1 cellular context compared by ENCODE assay signal in genomic region chr2:112645396-112646101, GRCh38.
TF ChIP-seq lines count a peak whose summit lies in the region.

Gene SLC20A1 (plus strand): TSS chr2:112645939. CDS start chr2:112646829, 890 bp downstream.

TF ChIP-seq in HepG2, 621 proteins besides CTCF, POLR2A, EP300 and RAD21 (continued from another document and continues in another):
- no peak for TF ChIP-seq NFIB (CRISPR knock-in tag; IDR thresholded peaks at IDR 0.05; ENCODE audit: borderline replicate concordance)
- TF ChIP-seq HES4 (CRISPR knock-in tag; IDR thresholded peaks at IDR 0.05; ENCODE audit: borderline replicate concordance), result no peak; the same call in none of the 2 replicates
- TF ChIP-seq CHD2 (IDR thresholded peaks at IDR 0.05; ENCODE audit: low read depth, low read length), result no peak
- no peak for TF ChIP-seq MAFG (CRISPR knock-in tag; IDR thresholded peaks at IDR 0.05)
- TF ChIP-seq GPBP1L1 (CRISPR knock-in tag; IDR thresholded peaks at IDR 0.05), result no peak
- TF ChIP-seq ZNF432 (CRISPR knock-in tag; IDR thresholded peaks at IDR 0.05; ENCODE audit: borderline replicate concordance), result no peak
- peak; percentile 74 for TF ChIP-seq ZNF574 (CRISPR knock-in tag; IDR thresholded peaks at IDR 0.05)
- peak; percentile 82 for TF ChIP-seq GTF3A (CRISPR knock-in tag; conservative IDR thresholded peaks at IDR 0.05)
- 0 out of 2 replicates have a peak, but pooled peaks have one; percentile 13 for TF ChIP-seq ZNF234 (CRISPR knock-in tag; conservative IDR thresholded peaks at IDR 0.05)
- TF ChIP-seq RARG (CRISPR knock-in tag; IDR thresholded peaks at IDR 0.05; ENCODE audit: low read depth), result no peak; the same call in 1 of the 2 replicates
- no peak for TF ChIP-seq HDAC6 (IDR thresholded peaks at IDR 0.05; ENCODE audit: low read depth, low read length)
- no peak for TF ChIP-seq MAFK (conservative IDR thresholded peaks at IDR 0.05 in 1 of 2, IDR thresholded peaks at IDR 0.05 in 1 of 2; ENCODE audit: low read length in 2 of 2)
- TF ChIP-seq ATF5 (CRISPR knock-in tag; IDR thresholded peaks at IDR 0.05; ENCODE audit: low read depth), result no peak
- peak; percentile 24; the same call in 1 of the 2 replicates for TF ChIP-seq TBX3 (IDR thresholded peaks at IDR 0.05; ENCODE audit: borderline replicate concordance)
- TF ChIP-seq MED8 (CRISPR knock-in tag; IDR thresholded peaks at IDR 0.05; ENCODE audit: insufficient replicate concordance), result no peak
- peak; percentile 76 for TF ChIP-seq GABPB1 (CRISPR knock-in tag; IDR thresholded peaks at IDR 0.05)
- peak; percentile 79 for TF ChIP-seq ZFY (CRISPR knock-in tag; IDR thresholded peaks at IDR 0.05)
- TF ChIP-seq NCOA1 (CRISPR knock-in tag; IDR thresholded peaks at IDR 0.05), result no peak
- no peak for TF ChIP-seq ERF (CRISPR knock-in tag; IDR thresholded peaks at IDR 0.05)
- TF ChIP-seq PHF8 (CRISPR knock-in tag; IDR thresholded peaks at IDR 0.05), result peak; percentile 87
- peak; percentile 35; the same call in 1 of the 2 replicates for TF ChIP-seq ZNF691 (CRISPR knock-in tag; IDR thresholded peaks at IDR 0.05; ENCODE audit: borderline replicate concordance, low read depth)
- TF ChIP-seq ZNF747 (CRISPR knock-in tag; IDR thresholded peaks at IDR 0.05; ENCODE audit: borderline replicate concordance), result peak; percentile 70; the same call in 1 of the 2 replicates
- peak; percentile 49; the same call in 1 of the 2 replicates for TF ChIP-seq RERE (CRISPR knock-in tag; IDR thresholded peaks at IDR 0.05; ENCODE audit: low read depth)
- TF ChIP-seq ZBED4 (CRISPR knock-in tag; IDR thresholded peaks at IDR 0.05; ENCODE audit: borderline replicate concordance), result peak; percentile 79; the same call in 1 of the 2 replicates
- TF ChIP-seq REST (IDR thresholded peaks at IDR 0.05; ENCODE audit: borderline replicate concordance in 1 of 2, low read depth in 1 of 2, low read length in 2 of 2), result peak in 1 of 2 experiments; percentile 76; a peak in 1 of 4 replicates
- TF ChIP-seq MIER2 (CRISPR knock-in tag; IDR thresholded peaks at IDR 0.05), result no peak
- TF ChIP-seq DNMT3B (CRISPR knock-in tag; conservative IDR thresholded peaks at IDR 0.05), result no peak; the same call in none of the 2 replicates
- no peak; the same call in none of the 2 replicates for TF ChIP-seq ZNF609 (CRISPR knock-in tag; IDR thresholded peaks at IDR 0.05; ENCODE audit: borderline replicate concordance)
